ENCODE assay signal across 2 cellular contexts in the genomic region with DNA sequence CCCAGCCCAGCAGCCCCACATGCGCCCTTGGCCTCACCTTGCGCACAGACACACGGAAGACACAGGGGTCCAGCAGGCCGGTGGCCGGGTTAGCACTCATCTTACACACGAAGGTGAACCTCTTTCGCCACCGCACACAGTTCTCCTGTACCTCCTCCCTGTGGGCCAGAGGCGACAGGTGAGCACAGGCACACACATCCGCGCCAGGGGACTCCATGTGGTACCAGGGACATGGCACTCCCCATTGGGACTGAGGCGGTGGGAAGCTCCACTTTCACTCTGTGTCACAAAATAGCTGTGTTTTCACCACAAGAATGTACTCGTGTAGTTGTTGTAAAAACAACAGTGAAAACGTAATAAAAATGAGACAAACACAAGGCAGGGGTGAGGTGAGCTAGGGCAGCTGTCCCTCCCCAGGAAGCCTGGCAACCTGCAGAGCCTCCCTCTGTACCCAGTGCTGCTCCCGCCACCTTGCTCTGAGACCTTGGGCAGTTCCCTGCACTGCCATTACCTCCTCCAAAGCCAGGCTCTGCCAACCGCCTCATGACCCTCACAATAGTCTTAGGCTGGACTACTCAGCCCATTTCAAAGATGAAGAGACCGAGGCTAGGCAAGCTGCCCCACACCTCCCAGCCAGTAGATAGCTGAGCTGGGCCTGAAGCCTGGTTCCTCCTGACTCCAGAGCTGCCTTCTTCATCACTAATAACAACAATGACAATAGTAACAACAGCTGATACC.
A peak's percentile ranks its signal among the peaks of the same experiment; 100 is the strongest.
TF ChIP-seq lines count a peak whose summit lies in the region.

No MANE protein-coding gene starts in this region.

TF ChIP-seq in H1, 55 proteins besides CTCF, POLR2A, EP300 and RAD21:
- TF ChIP-seq RNF2 (IDR thresholded peaks at IDR 0.05; ENCODE audit: borderline replicate concordance, low read depth, low read length, missing control alignments, poor library complexity, severe bottlenecking) = no peak
- no peak for TF ChIP-seq RXRA (IDR thresholded peaks at IDR 0.05; ENCODE audit: insufficient read depth, low read depth, low read length)
- TF ChIP-seq BACH1 (IDR thresholded peaks at IDR 0.05; ENCODE audit: low read length) = no peak
- 0 out of 2 replicates have a peak, but pooled peaks have one; percentile 47 for TF ChIP-seq KDM1A (IDR thresholded peaks at IDR 0.05; ENCODE audit: borderline replicate concordance, low read length)
- TF ChIP-seq TAF1 (IDR thresholded peaks at IDR 0.05; ENCODE audit: low read depth, low read length) = no peak
- TF ChIP-seq CEBPB (IDR thresholded peaks at IDR 0.05; ENCODE audit: low read depth, low read length) = no peak

TF ChIP-seq in GM23338, 12 proteins besides CTCF, POLR2A, EP300 and RAD21:
- TF ChIP-seq STAT1 (IDR thresholded peaks at IDR 0.05; ENCODE audit: unreplicated experiment) (no peak), POLR2AphosphoS5 (IDR thresholded peaks at IDR 0.05; ENCODE audit: low read depth) (no peak)
